Comparison of ENCODE assay signal across 13 cellular contexts in the genomic region with DNA sequence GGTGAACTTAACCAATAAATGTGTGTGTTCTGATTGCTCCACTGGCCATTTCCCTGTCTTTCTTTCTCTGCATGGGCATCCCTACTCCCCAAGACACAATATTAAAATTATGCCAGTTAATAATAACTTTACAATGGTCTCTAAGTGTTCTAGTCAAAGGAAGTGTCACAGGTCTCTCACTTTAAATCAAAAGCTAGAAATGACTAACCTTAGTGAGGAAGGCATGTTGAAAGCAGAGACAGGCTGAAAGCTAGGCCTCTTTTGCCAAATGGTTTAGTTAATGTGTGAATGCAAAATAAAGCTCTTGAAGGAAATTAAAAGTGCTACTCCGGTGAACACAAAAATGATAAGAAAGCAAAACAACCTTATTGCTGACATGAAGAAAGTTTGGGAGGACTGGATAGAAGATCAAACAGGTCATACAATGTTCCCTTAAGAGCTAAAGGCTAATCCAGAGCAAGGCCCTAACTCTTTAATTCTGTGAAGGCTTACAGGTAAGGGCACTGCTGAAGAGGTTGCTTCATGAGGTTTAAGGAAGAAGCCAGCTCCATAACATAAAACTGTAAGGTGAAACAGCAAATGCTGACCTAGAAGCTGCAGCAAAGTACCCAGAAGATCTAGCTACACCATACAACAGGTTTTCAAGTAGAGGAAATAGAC. TPM values are rescaled to one million over a fixed set of nuclear protein-coding genes. Genes with fewer than 3 reads are reported as not detected.
DNase-seq lines count a peak whose midpoint lies in the region; ATAC-seq lines count a peak whose summit lies in the region.
"Had no signal": no experiment of that assay in that cellular context is flagged by ENCODE, and none has a peak within 500 bp of the region (broad histone marks: within the 10 kb centered on the region; RNA-seq: fewer than 3 reads in every experiment).

No MANE protein-coding gene starts in this region.

- H3K4me3 Mint-ChIP-seq in activated naive CD4-positive, alpha-beta T cell treated with anti-CD3 and anti-CD28 coated beads, Interleukin-2, amount 10 ng/mL, durations not matched to agents 7 days and 5 days, result no peak overlapping the region

- CTCF ChIA-PET in activated naive CD4-positive, alpha-beta T cell treated with anti-CD3 and anti-CD28 coated beads, Interleukin-2, amount 10 ng/mL, durations not matched to agents 7 days and 5 days (lab: Charles Lee), result interaction anchor here (0.8 to 1.9 kb wide), 6 partner anchors 27 to 176 kb away, joined by 3 to 7 read pairs (median 4); no protein-coding TSS in a partner anchor

- ATAC-seq in GM21723 (IDR thresholded peaks at IDR 0.05; ENCODE audit: unreplicated experiment) (peak; percentile 68), HG03280 (IDR thresholded peaks at IDR 0.05; ENCODE audit: unreplicated experiment) (peak; percentile 61), left lobe of liver (no peak)

- peak overlapping the region; percentile 51 for H3K27ac Mint-ChIP-seq in activated naive CD4-positive, alpha-beta T cell treated with anti-CD3 and anti-CD28 coated beads, Interleukin-2, amount 10 ng/mL, durations not matched to agents 7 days and 5 days

- H3K9me3 Mint-ChIP-seq in activated naive CD4-positive, alpha-beta T cell treated with anti-CD3 and anti-CD28 coated beads, Interleukin-2, amount 10 ng/mL, durations not matched to agents 7 days and 5 days, result no peaks in the 10 kb centered on the region

- DNase-seq in activated naive CD4-positive, alpha-beta T cell treated with anti-CD3 and anti-CD28 coated beads, Interleukin-2, amount 10 ng/mL, durations not matched to agents 7 days and 5 days, result no peak
- no peak for DNase-seq in activated naive CD4-positive, alpha-beta T cell treated with anti-CD3 and anti-CD28 coated beads, Interleukin-2, amount 50 U/mL, for 16 hours
- DNase-seq in renal cortical epithelial cell (ENCODE audit: low read depth), result peak; percentile 19
- DNase-seq in left lobe of liver (ENCODE audit: low spot score), result no peak
- no peak for DNase-seq in DMS153 treated with DMSO at 0.1 percent for 48 hours (lab: John Stamatoyannopoulos, UW; ENCODE audit: unreplicated experiment)
- DNase-seq in NCI-H1092 treated with DMSO at 0.1 percent for 48 hours (lab: John Stamatoyannopoulos, UW), result no peak
- DNase-seq: activated gamma-delta T cell, DND-41, MG63, NCI-H446 treated with DMSO at 0.1 percent for 48 hours had no signal

- H3K36me3 Mint-ChIP-seq in activated naive CD4-positive, alpha-beta T cell treated with anti-CD3 and anti-CD28 coated beads, Interleukin-2, amount 10 ng/mL, durations not matched to agents 7 days and 5 days, result no peaks in the 10 kb centered on the region

- no peaks in the 10 kb centered on the region for H3K27me3 Mint-ChIP-seq in activated naive CD4-positive, alpha-beta T cell treated with anti-CD3 and anti-CD28 coated beads, Interleukin-2, amount 10 ng/mL, durations not matched to agents 7 days and 5 days

- peaks cover 21% of the 10 kb centered on the region for H3K4me1 Mint-ChIP-seq in activated naive CD4-positive, alpha-beta T cell treated with anti-CD3 and anti-CD28 coated beads, Interleukin-2, amount 10 ng/mL, durations not matched to agents 7 days and 5 days

RNA-seq across cellular contexts. Expression of a gene that starts 44.0 kb away (rescaled TPM):
- total RNA-seq in renal cortical epithelial cell (not detected in 2 replicates), left lobe of liver (2.3 TPM)
- total RNA-seq: fibroblast of lung had no signal
